1 cellular context compared by ENCODE assay signal in the genomic region with DNA sequence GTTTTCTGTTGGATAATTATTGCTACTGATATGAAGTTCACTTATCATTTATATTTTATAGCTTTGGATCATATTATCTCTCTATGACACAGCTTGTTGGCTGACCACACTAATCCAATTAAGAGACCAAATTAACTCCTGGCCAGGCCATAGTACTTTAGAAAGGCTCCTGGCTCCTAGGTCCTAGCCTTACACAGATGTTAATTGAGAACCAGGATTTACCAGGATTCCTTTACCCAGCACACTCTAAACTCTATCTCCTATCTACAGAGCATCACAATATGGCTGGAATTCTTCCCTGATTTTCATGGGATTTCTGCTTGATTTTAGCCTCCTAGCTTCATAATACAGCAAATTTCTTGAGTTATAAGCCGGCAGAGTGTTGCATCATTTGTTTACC.
TF ChIP-seq lines count a peak whose summit lies in the region.

No MANE protein-coding gene starts in this region.

TF ChIP-seq in GM23338, 12 proteins besides CTCF, POLR2A, EP300 and RAD21 (continued from another document):
- TF ChIP-seq ETS1 (IDR thresholded peaks at IDR 0.05): no peak
- no peak for TF ChIP-seq JUNB (IDR thresholded peaks at IDR 0.05; ENCODE audit: unreplicated experiment)
- TF ChIP-seq EZH2 (IDR thresholded peaks at IDR 0.05; ENCODE audit: low read depth, unreplicated experiment): no peak
- TF ChIP-seq POLR2AphosphoS5 (IDR thresholded peaks at IDR 0.05; ENCODE audit: low read depth): no peak
TF ChIP-seq in GM23338: peak in this region for 0.
